ENCODE assay signal across 1 cellular context in the genomic region with DNA sequence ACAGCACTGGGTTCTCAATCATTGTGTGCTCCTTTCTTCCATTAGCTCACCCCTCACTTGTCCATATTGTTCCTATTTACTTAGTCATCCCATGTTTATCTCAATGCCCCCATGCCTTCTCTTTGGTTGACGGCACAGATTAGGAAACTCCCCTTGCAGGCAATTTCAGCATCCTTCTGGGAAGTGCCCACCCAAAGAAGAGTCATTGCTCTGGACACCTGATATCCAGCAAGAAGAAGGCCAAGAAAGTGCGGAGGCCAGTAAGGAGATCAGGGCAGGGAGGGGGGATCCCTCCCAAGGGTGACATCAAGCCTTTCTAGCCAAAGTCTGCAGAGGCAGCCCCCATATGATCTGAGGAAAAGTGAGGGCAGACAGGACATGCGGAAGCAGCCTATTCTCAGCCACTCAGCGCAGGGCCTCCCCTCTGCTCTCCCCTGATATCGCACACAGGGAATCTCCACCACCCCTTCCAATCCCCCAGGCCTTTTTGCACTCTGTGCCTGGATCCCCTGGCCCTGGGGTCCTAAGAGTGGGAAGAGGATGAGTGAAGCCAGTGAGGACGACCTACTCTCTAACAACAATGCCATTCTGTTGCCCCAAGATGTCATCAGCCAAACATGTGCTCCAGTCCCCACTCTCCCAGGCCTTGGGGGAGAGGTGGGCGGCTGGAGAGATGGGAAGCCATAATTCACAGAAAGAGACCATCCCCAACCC.
A peak's percentile ranks its signal among the peaks of the same experiment; 100 is the strongest.
TF ChIP-seq lines count a peak whose summit lies in the region.

No MANE protein-coding gene starts in this region.

TF ChIP-seq in K562, 482 proteins besides CTCF, POLR2A, EP300 and RAD21:
- peak; percentile 55; the same call in 1 of the 2 replicates for TF ChIP-seq EP400 (IDR thresholded peaks at IDR 0.05)
- 0 out of 2 replicates have a peak, but pooled peaks have one; percentile 16 for TF ChIP-seq RBFOX2 (IDR thresholded peaks at IDR 0.05; ENCODE audit: low read depth, low read length)
- TF ChIP-seq SLC30A9 (CRISPR knock-in tag; IDR thresholded peaks at IDR 0.05) = no peak
- TF ChIP-seq KLF6 (CRISPR knock-in tag; IDR thresholded peaks at IDR 0.05; ENCODE audit: borderline replicate concordance) = no peak
- TF ChIP-seq BRCA1 (IDR thresholded peaks at IDR 0.05) = no peak
- no peak for TF ChIP-seq BRCA1 (CRISPR knock-in tag; IDR thresholded peaks at IDR 0.05)
- peak in 1 of 2 experiments; percentile 8; a peak in 1 of 4 replicates for TF ChIP-seq TRIM24 (IDR thresholded peaks at IDR 0.05)
- TF ChIP-seq, protein P1, sequence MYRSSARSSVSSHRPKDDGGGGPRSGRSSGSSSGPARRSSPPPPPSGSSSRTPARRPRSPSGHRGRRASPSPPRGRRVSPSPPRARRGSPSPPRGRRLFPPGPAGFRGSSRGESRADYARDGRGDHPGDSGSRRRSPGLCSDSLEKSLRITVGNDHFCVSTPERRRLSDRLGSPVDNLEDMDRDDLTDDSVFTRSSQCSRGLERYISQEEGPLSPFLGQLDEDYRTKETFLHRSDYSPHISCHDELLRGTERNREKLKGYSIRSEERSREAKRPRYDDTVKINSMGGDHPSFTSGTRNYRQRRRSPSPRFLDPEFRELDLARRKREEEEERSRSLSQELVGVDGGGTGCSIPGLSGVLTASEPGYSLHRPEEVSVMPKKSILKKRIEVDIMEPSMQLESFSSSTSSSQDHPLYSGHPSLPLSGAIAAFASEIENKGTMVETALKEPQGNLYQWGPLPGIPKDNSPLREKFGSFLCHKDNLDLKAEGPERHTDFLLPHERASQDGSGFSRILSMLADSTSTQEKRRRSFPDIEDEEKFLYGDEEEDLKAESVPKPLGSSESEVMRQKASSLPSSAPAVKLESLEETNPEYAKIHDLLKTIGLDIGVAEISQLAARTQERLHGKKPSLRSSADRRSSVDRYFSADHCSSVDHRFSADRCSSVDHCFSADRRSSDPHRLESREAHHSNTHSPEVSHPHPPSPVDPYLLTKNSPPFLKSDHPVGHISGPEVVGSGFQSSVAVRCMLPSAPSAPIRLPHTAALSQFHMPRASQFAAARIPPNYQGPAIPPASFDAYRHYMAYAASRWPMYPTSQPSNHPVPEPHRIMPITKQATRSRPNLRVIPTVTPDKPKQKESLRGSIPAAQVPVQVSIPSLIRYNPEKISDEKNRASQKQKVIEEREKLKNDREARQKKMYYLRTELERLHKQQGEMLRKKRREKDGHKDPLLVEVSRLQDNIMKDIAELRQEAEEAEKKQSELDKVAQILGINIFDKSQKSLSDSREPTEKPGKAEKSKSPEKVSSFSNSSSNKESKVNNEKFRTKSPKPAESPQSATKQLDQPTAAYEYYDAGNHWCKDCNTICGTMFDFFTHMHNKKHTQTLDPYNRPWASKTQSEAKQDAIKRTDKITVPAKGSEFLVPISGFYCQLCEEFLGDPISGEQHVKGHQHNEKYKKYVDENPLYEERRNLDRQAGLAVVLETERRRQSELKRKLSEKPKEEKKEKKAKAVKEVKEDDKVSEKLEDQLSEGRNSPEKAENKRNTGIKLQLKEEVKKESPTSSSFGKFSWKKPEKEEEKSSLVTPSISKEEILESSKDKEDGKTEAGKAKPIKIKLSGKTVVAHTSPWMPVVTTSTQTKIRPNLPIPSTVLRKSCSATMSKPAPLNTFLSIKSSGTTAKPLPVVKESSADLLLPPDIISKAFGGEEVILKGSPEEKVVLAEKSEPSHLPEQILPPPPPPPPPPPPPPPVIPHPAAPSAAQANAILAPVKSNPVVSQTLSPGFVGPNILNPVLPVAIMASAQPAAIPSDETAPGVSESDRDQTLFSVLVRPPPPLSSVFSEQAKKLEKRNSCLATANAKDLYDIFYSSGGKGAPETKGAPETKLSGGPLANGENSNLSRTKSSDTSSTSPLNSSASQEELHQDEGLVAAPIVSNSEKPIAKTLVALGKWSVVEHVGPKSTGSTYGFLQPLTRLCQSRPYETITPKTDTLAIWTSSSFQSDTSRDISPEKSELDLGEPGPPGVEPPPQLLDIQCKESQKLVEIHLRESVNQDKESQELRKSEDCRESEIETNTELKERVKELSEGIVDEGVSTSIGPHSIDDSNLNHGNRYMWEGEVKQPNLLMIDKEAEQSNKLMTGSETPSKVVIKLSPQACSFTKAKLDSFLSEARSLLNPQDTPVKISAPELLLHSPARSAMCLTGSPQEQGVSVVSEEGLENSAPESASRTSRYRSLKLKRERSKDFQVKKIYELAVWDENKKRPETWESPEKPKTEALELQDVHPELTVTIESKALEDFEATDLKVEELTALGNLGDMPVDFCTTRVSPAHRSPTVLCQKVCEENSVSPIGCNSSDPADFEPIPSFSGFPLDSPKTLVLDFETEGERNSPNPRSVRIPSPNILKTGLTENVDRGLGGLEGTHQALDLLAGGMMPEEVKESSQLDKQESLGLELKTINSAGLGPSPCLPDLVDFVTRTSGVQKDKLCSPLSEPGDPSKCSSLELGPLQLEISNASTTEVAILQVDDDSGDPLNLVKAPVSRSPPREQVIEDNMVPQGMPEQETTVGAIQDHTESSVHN (IDR thresholded peaks at IDR 0.05; ENCODE audit: borderline replicate concordance in 1 of 2, low read depth in 1 of 2) = no peak
- TF ChIP-seq MCM7 (IDR thresholded peaks at IDR 0.05) = no peak
- TF ChIP-seq JUNB (CRISPR knock-in tag; conservative IDR thresholded peaks at IDR 0.05) = no peak
- TF ChIP-seq CEBPG (CRISPR knock-in tag; IDR thresholded peaks at IDR 0.05) = peak; percentile 85
- peak; percentile 29 to 66; a peak in 2 of 4 replicates for TF ChIP-seq CEBPG (tag; conservative IDR thresholded peaks at IDR 0.05 in 1 of 2, IDR thresholded peaks at IDR 0.05 in 1 of 2)
- TF ChIP-seq FOSL1 (tag; conservative IDR thresholded peaks at IDR 0.05) = no peak
- no peak for TF ChIP-seq ZNF384 (IDR thresholded peaks at IDR 0.05; ENCODE audit: low read depth, low read length)
- TF ChIP-seq SAFB2 (IDR thresholded peaks at IDR 0.05; ENCODE audit: borderline replicate concordance, low read depth, low read length, severe bottlenecking) = no peak
- TF ChIP-seq ETS2 (tag; IDR thresholded peaks at IDR 0.05; ENCODE audit: borderline replicate concordance, poor library complexity, severe bottlenecking) = no peak
- TF ChIP-seq MYC (IDR thresholded peaks at IDR 0.05; ENCODE audit: low read depth, low read length) = peak; percentile 84
- peak; percentile 87; the same call in 1 of the 2 replicates for TF ChIP-seq MYC (CRISPR knock-in tag; IDR thresholded peaks at IDR 0.05; ENCODE audit: borderline replicate concordance, low read depth)
- no peak for TF ChIP-seq SMAD1 (IDR thresholded peaks at IDR 0.05; ENCODE audit: low read depth, low read length, partially characterized antibody)
- no peak for TF ChIP-seq ZNF408 (CRISPR knock-in tag; IDR thresholded peaks at IDR 0.05; ENCODE audit: low read depth)
- TF ChIP-seq, protein P2, sequence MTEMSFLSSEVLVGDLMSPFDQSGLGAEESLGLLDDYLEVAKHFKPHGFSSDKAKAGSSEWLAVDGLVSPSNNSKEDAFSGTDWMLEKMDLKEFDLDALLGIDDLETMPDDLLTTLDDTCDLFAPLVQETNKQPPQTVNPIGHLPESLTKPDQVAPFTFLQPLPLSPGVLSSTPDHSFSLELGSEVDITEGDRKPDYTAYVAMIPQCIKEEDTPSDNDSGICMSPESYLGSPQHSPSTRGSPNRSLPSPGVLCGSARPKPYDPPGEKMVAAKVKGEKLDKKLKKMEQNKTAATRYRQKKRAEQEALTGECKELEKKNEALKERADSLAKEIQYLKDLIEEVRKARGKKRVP (CRISPR knock-in tag; IDR thresholded peaks at IDR 0.05) = peak; percentile 69
- TF ChIP-seq CHD1 (IDR thresholded peaks at IDR 0.05; ENCODE audit: low read length) = no peak
- no peak for TF ChIP-seq GTF3C2 (IDR thresholded peaks at IDR 0.05; ENCODE audit: borderline replicate concordance, extremely low read depth, insufficient read length)
